14 cellular contexts compared by ENCODE assay signal in the genomic region with DNA sequence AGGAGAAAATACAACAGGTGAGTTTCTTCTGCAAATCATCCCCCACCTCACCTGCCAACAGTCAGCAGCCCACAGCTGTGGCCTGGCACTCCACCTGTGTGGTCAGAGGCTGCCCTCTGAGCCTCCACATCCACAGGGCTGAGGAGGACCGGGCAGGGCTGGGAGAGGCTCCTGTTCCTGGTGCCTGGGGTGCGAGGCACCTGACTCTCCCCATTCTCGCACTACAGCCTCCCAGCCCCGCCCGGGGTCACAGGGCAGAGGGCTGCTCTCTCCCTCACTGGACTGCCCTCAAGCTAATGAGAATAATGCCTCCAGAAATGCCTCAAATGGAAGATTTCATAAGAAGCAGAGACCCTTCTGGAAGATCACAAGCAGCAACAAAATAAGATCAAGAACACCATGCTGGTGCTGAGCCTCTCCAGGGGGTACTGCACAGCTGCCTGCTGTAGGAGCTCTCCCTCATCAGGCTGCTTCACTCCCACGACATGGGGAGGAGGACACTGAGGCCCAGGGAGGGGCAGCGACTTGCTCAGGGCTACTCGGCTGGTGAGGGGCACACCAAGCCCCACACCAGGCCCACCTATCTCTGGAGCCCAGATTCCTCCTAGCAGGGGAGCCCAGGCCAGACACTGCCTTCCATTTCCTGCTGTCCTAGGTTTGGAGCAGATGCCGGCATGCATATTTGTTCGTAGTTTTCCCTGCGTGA.
A peak's percentile ranks its signal among the peaks of the same experiment; 100 is the strongest.
DNase-seq lines count a peak whose midpoint lies in the region; ATAC-seq, FAIRE-seq and TF ChIP-seq lines count a peak whose summit lies in the region.
"Had no signal": no experiment of that assay in that cellular context is flagged by ENCODE, and none has a peak within 500 bp of the region (broad histone marks: within the 10 kb centered on the region; RNA-seq: fewer than 3 reads in every experiment).

No MANE protein-coding gene starts in this region.

- intact Hi-C loops in left colon (cut with DNase I, micrococcal nuclease) = no loop called here

- no peak overlapping the region for H2BK5ac ChIP-seq in H9 (ENCODE audit: insufficient read length, low read length)

- no peaks in the 10 kb centered on the region for H3K4me1 ChIP-seq in H9 (ENCODE audit: insufficient read depth, low read length)
- H3K4me1 ChIP-seq in small intestine (ENCODE audit: control insufficient read depth in 2 of 2, insufficient read depth in 1 of 2, low read depth in 1 of 2, low read length in 1 of 2) = peaks cover 9 to 10% of the 10 kb centered on the region in 2 donors

- H3K36me3 Mint-ChIP-seq in H9 (ENCODE audit: insufficient read depth in 1 of 3, low read depth in 3 of 3) = no peaks in the 10 kb centered on the region; a peak in 1 of 7 replicates
- H3K36me3 Mint-ChIP-seq in activated CD4-positive, alpha-beta memory T cell treated with anti-CD3 and anti-CD28 coated beads, Interleukin-2, amount 10 ng/mL, durations not matched to agents 7 days and 5 days (ENCODE audit: low read depth) = peaks cover 33% of the 10 kb centered on the region

- H2AFZ ChIP-seq in H9 (ENCODE audit: low read length) = no peak overlapping the region

- no peak overlapping the region for H4K5ac ChIP-seq in H9 (ENCODE audit: insufficient read length, low read depth, low read length)

- no peak overlapping the region for H3K4me2 ChIP-seq in H9 (ENCODE audit: insufficient read depth, insufficient read length, low read length)

- H3K9me3 ChIP-seq in H9 (ENCODE audit: control insufficient read depth, low read depth, low read length) = no peaks in the 10 kb centered on the region
- no peaks in the 10 kb centered on the region for H3K9me3 ChIP-seq in small intestine (ENCODE audit: control insufficient read depth, low read depth)
- H3K9me3 ChIP-seq: suprapubic skin had no signal

- no peaks in the 10 kb centered on the region for H3K27me3 Mint-ChIP-seq in H9 (ENCODE audit: low read depth)
- no peaks in the 10 kb centered on the region for H3K27me3 Mint-ChIP-seq in activated CD4-positive, alpha-beta memory T cell treated with anti-CD3 and anti-CD28 coated beads, Interleukin-2, amount 10 ng/mL, durations not matched to agents 7 days and 5 days

- WGBS in H9 (ENCODE audit: extremely low coverage, insufficient read length, low lambda C conversion rate) = no CpG with 5 or more reads among the region's 11 CpGs
- 44 to 68% (median 64%) methylated on average over 11 of the region's 11 CpGs for whole genome bisulfite sequencing in small intestine, 3 donors

- H2BK12ac ChIP-seq in H9 (ENCODE audit: insufficient read length, low read depth, low read length) = no peak overlapping the region

- no peak overlapping the region for H2BK15ac ChIP-seq in H9 (ENCODE audit: low read depth, low read length)

- H3K79me1 ChIP-seq in H9 (ENCODE audit: insufficient read depth, low read depth, low read length, poor library complexity, severe bottlenecking) = no peaks in the 10 kb centered on the region

- no peak overlapping the region for H3K4me3 Mint-ChIP-seq in H9
- no peak overlapping the region for H3K4me3 Mint-ChIP-seq in activated CD4-positive, alpha-beta memory T cell treated with anti-CD3 and anti-CD28 coated beads, Interleukin-2, amount 10 ng/mL, durations not matched to agents 7 days and 5 days
- H3K4me3 Mint-ChIP-seq: CD8-positive, alpha-beta T cell; T-helper 1 cell treated with Interleukin-12 subunit alpha and Interleukin-12 subunit beta and Interleukin-4 antibody, amounts not matched to agents 30 μg/mL and 1 μg/mL, for 36 hours had no signal

- peaks cover 0 to 2% of the 10 kb centered on the region in 2 donors for H3K36me3 ChIP-seq in small intestine (ENCODE audit: control insufficient read depth in 2 of 2, insufficient read depth in 2 of 2, low read length in 2 of 2)
- H3K36me3 ChIP-seq: cardiac muscle cell had no signal

- H3K4ac ChIP-seq in H9 (ENCODE audit: low read depth, low read length) = no peak overlapping the region

- no peaks in the 10 kb centered on the region for H4K20me1 ChIP-seq in H9 (ENCODE audit: control insufficient read depth, insufficient read depth, insufficient read length)

- H4K91ac ChIP-seq in H9 (ENCODE audit: insufficient read length, low read depth, low read length) = no peak overlapping the region

- POLR2A ChIA-PET in activated CD4-positive, alpha-beta memory T cell treated with anti-CD3 and anti-CD28 coated beads, Interleukin-2, amount 10 ng/mL, durations not matched to agents 7 days and 5 days (lab: Charles Lee) = no interaction called here

- H4K8ac ChIP-seq in H9 (replicated peaks; ENCODE audit: insufficient read length, low read depth, low read length) = no peak overlapping the region

- no peaks in the 10 kb centered on the region for H3K9me3 Mint-ChIP-seq in H9
- no peaks in the 10 kb centered on the region for H3K9me3 Mint-ChIP-seq in activated CD4-positive, alpha-beta memory T cell treated with anti-CD3 and anti-CD28 coated beads, Interleukin-2, amount 10 ng/mL, durations not matched to agents 7 days and 5 days
- H3K9me3 Mint-ChIP-seq: CD8-positive, alpha-beta T cell; T-helper 1 cell treated with Interleukin-12 subunit alpha and Interleukin-12 subunit beta and Interleukin-4 antibody, amounts not matched to agents 30 μg/mL and 1 μg/mL, for 36 hours had no signal

- H3K27ac ChIP-seq in H9 (ENCODE audit: insufficient read length, low read depth, low read length) = no peak overlapping the region
- peak overlapping the region in 1 of 2 donors; percentile 70 for H3K27ac ChIP-seq in small intestine (ENCODE audit: low read depth in 1 of 2, low read length in 1 of 2)
- H3K27ac ChIP-seq: cardiac muscle cell had no signal

- no peak for FAIRE-seq in small intestine (lab: Jason Lieb, UNC)

- no peak overlapping the region for H2AK5ac ChIP-seq in H9 (ENCODE audit: insufficient read length, low read length)

- CTCF ChIA-PET in activated CD4-positive, alpha-beta memory T cell treated with anti-CD3 and anti-CD28 coated beads, Interleukin-2, amount 10 ng/mL, durations not matched to agents 7 days and 5 days (lab: Charles Lee) = interaction anchor here (1.0 kb wide), 1 partner anchor 73 kb away, joined by 3 read pairs; no protein-coding TSS in a partner anchor

- H3K79me2 ChIP-seq in H9 (ENCODE audit: insufficient read depth, low read length) = no peaks in the 10 kb centered on the region

- H2BK120ac ChIP-seq in H9 (ENCODE audit: low read depth, low read length, poor library complexity, severe bottlenecking) = no peak overlapping the region

- peak overlapping the region; percentile 15 to 89 (median 41); a peak in 3 of 7 replicates for H3K27ac Mint-ChIP-seq in H9
- H3K27ac Mint-ChIP-seq in activated CD4-positive, alpha-beta memory T cell treated with anti-CD3 and anti-CD28 coated beads, Interleukin-2, amount 10 ng/mL, durations not matched to agents 7 days and 5 days = peak overlapping the region; percentile 49
- H3K27ac Mint-ChIP-seq: CD8-positive, alpha-beta T cell; T-helper 1 cell treated with Interleukin-12 subunit alpha and Interleukin-12 subunit beta and Interleukin-4 antibody, amounts not matched to agents 30 μg/mL and 1 μg/mL, for 36 hours had no signal

- H3K27me3 ChIP-seq in H9 (ENCODE audit: insufficient read depth, low read length) = no peaks in the 10 kb centered on the region
- no peaks in the 10 kb centered on the region for H3K27me3 ChIP-seq in small intestine (ENCODE audit: control insufficient read depth in 2 of 2, insufficient read depth in 2 of 2, low read length in 2 of 2)
- H3K27me3 ChIP-seq: cardiac muscle cell, suprapubic skin had no signal

- H3K23me2 ChIP-seq in H9 (ENCODE audit: insufficient read length, low read depth, low read length, poor library complexity, severe bottlenecking) = no peaks in the 10 kb centered on the region

- no peak overlapping the region for H3K4me3 ChIP-seq in small intestine (ENCODE audit: low read depth in 1 of 2, low read length in 2 of 2)
- H3K4me3 ChIP-seq: cardiac muscle cell, suprapubic skin had no signal

- no peak overlapping the region for H3T11ph ChIP-seq in H9 (ENCODE audit: low read length)

- peak; percentile 81 for ATAC-seq in left colon
- ATAC-seq: CD8-positive, alpha-beta T cell; sciatic nerve had no signal

- no peak overlapping the region for H2BK20ac ChIP-seq in H9 (ENCODE audit: low read depth, low read length, poor library complexity, severe bottlenecking)

- H3K4me1 Mint-ChIP-seq in H9 = peaks cover 20 to 30% of the 10 kb centered on the region in 2 experiments
- peaks cover 46% of the 10 kb centered on the region for H3K4me1 Mint-ChIP-seq in activated CD4-positive, alpha-beta memory T cell treated with anti-CD3 and anti-CD28 coated beads, Interleukin-2, amount 10 ng/mL, durations not matched to agents 7 days and 5 days

- DNase-seq in H9 (no peak), left colon (no peak), small intestine (peak; percentile 72), hypothalamus (lab: John Stamatoyannopoulos, UW) (no peak), NCI-H2196 (lab: John Stamatoyannopoulos, UW; ENCODE audit: unreplicated experiment) (no peak), NOMO-1 treated with DMSO at 0.1 percent for 48 hours (lab: John Stamatoyannopoulos, UW; ENCODE audit: unreplicated experiment) (no peak)
- DNase-seq in activated CD4-positive, alpha-beta memory T cell treated with anti-CD3 and anti-CD28 coated beads, Interleukin-2, amount 10 ng/mL, durations not matched to agents 7 days and 5 days = no peak
- no peak for DNase-seq in activated naive CD4-positive, alpha-beta T cell treated with anti-CD3 and anti-CD28 coated beads, Interleukin-2, amount 50 U/mL, for 16 hours
- DNase-seq: activated CD4-positive, alpha-beta T cell treated with anti-CD3 and anti-CD28 coated beads, Interleukin-2, amount 50 U/mL, for 48 hours; CD8-positive, alpha-beta T cell had no signal

- no peak overlapping the region for H3K9ac ChIP-seq in H9 (ENCODE audit: extremely low read depth, insufficient read length, low read length)

- no peak overlapping the region for H3K23ac ChIP-seq in H9 (ENCODE audit: insufficient read length, low read depth, low read length)

- H3K56ac ChIP-seq in H9 (ENCODE audit: insufficient read length, low read depth, low read length) = no peak overlapping the region

- TF ChIP-seq CTCF in H9 (conservative IDR thresholded peaks at IDR 0.05) = no peak

- H3K18ac ChIP-seq in H9 (ENCODE audit: insufficient read length, low read depth, low read length) = no peak overlapping the region

- no peak overlapping the region for H3K14ac ChIP-seq in H9 (ENCODE audit: insufficient read depth, low read length)
